In the genomic region with DNA sequence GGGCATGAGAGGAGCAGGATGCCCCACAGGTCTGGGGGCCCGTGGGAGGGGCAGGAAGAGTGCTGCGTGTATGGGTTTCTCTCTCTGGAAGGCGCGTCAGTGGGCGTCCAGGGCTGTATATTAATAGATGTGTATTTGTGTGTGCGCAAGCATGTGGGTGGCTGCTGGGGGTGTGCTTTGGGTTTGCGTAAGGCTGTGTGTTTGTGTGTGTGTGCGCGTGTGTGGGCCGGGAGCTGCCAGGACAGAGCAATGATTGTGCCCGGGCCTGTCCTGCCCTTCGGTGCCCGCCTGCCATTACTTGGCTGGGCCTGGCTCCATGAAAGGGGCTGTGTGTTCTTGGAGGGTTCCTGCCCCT, we compare ENCODE assay signal across 9 cellular contexts. TPM values are rescaled to one million over a fixed set of nuclear protein-coding genes. Genes with fewer than 3 reads are reported as not detected.
DNase-seq lines count a peak whose midpoint lies in the region; ATAC-seq, FAIRE-seq and TF ChIP-seq lines count a peak whose summit lies in the region.
"Had no signal": no experiment of that assay in that cellular context is flagged by ENCODE, and none has a peak within 500 bp of the region (broad histone marks: within the 10 kb centered on the region; RNA-seq: fewer than 3 reads in every experiment).

No MANE protein-coding gene starts in this region.

- peak overlapping the region; percentile 56 for H3K27ac Mint-ChIP-seq in activated T-helper 17 cell treated with anti-CD3 and anti-CD28 coated beads, Interleukin-2, amount 50 U/mL, for 72 hours
- peak overlapping the region; percentile 82 for H3K27ac Mint-ChIP-seq in stimulated activated naive B cell treated with anti-CD40 and anti-IgM and Interleukin-4, amounts not matched to agents 10 μg/mL and 1 μg/mL and 100 μg/mL, for 72 hours

- H3K27ac ChIP-seq in HEK293 (ENCODE audit: extremely low read depth, low read depth, low read length), result no peak overlapping the region

- H3K4me3 Mint-ChIP-seq in activated T-helper 17 cell treated with anti-CD3 and anti-CD28 coated beads, Interleukin-2, amount 50 U/mL, for 72 hours, result no peak overlapping the region
- peak overlapping the region in 1 of 2 donors; percentile 18 for H3K4me3 Mint-ChIP-seq in stimulated activated naive B cell treated with anti-CD40 and anti-IgM and Interleukin-4, amounts not matched to agents 10 μg/mL and 1 μg/mL and 100 μg/mL, for 72 hours

- ATAC-seq in activated T-helper 17 cell treated with anti-CD3 and anti-CD28 coated beads, Interleukin-2, amount 50 U/mL, for 72 hours (replicated peaks), result peak; percentile 12
- ATAC-seq in stimulated activated naive B cell treated with anti-CD40 and anti-IgM and Interleukin-4, amounts not matched to agents 10 μg/mL and 1 μg/mL and 100 μg/mL, for 72 hours (replicated peaks), result peak; percentile 22 to 33
- ATAC-seq in HG02973 (IDR thresholded peaks at IDR 0.05; ENCODE audit: unreplicated experiment), result no peak
- no peak for ATAC-seq in GM18861 (IDR thresholded peaks at IDR 0.05; ENCODE audit: unreplicated experiment)
- no peak for ATAC-seq in HG02870 (IDR thresholded peaks at IDR 0.05; ENCODE audit: unreplicated experiment)
- ATAC-seq: right cardiac atrium had no signal

- TF ChIP-seq CTCF in HEK293 (tag by site-specific recombination; IDR thresholded peaks at IDR 0.05), result no peak

- no peaks in the 10 kb centered on the region for H3K9me3 ChIP-seq in HEK293 (ENCODE audit: control insufficient read depth, insufficient read depth, low read depth, low read length)

- peaks cover 4% of the 10 kb centered on the region for H3K4me1 ChIP-seq in HEK293 (ENCODE audit: control insufficient read depth, insufficient read depth, low read length)

- H3K36me3 Mint-ChIP-seq in activated T-helper 17 cell treated with anti-CD3 and anti-CD28 coated beads, Interleukin-2, amount 50 U/mL, for 72 hours (ENCODE audit: low read depth), result no peaks in the 10 kb centered on the region
- no peaks in the 10 kb centered on the region for H3K36me3 Mint-ChIP-seq in stimulated activated naive B cell treated with anti-CD40 and anti-IgM and Interleukin-4, amounts not matched to agents 10 μg/mL and 1 μg/mL and 100 μg/mL, for 72 hours

- H3K4me3 ChIP-seq in HEK293 (ENCODE audit: low read depth, low read length), result no peak overlapping the region

- CTCF ChIA-PET in HEK293 (lab: Yijun Ruan, JAX), result interaction anchor here (1.2 kb wide), 1 partner anchor 106 kb away, joined by 3 read pairs; no protein-coding TSS in a partner anchor

- H3K27me3 Mint-ChIP-seq in activated T-helper 17 cell treated with anti-CD3 and anti-CD28 coated beads, Interleukin-2, amount 50 U/mL, for 72 hours, result peaks cover 19% of the 10 kb centered on the region
- peaks cover 0 to 6% of the 10 kb centered on the region in 2 donors for H3K27me3 Mint-ChIP-seq in stimulated activated naive B cell treated with anti-CD40 and anti-IgM and Interleukin-4, amounts not matched to agents 10 μg/mL and 1 μg/mL and 100 μg/mL, for 72 hours

- peak; percentile 28 to 63 for DNase-seq in frontal cortex (ENCODE audit: low spot score in 2 of 2)
- DNase-seq in stimulated activated naive B cell treated with anti-CD40 and anti-IgM and Interleukin-4, amounts not matched to agents 10 μg/mL and 1 μg/mL and 100 μg/mL, for 72 hours, result peak; percentile 39
- no peak for DNase-seq in activated T-cell treated with anti-CD3 and anti-CD28 coated beads, Interleukin-2, amount 50 U/mL, for 1 hour

- POLR2A ChIA-PET in HEK293 (lab: Yijun Ruan, JAX), result no interaction called here

- H3K4me1 Mint-ChIP-seq in activated T-helper 17 cell treated with anti-CD3 and anti-CD28 coated beads, Interleukin-2, amount 50 U/mL, for 72 hours, result peaks cover 4% of the 10 kb centered on the region
- H3K4me1 Mint-ChIP-seq in stimulated activated naive B cell treated with anti-CD40 and anti-IgM and Interleukin-4, amounts not matched to agents 10 μg/mL and 1 μg/mL and 100 μg/mL, for 72 hours, result peaks cover 75 to 93% of the 10 kb centered on the region in 2 donors

- no peaks in the 10 kb centered on the region for H3K36me3 ChIP-seq in HEK293 (ENCODE audit: control insufficient read depth in 2 of 2, insufficient read depth in 1 of 2, low read length in 2 of 2)

- H3K9me3 Mint-ChIP-seq in activated T-helper 17 cell treated with anti-CD3 and anti-CD28 coated beads, Interleukin-2, amount 50 U/mL, for 72 hours, result no peaks in the 10 kb centered on the region
- H3K9me3 Mint-ChIP-seq in stimulated activated naive B cell treated with anti-CD40 and anti-IgM and Interleukin-4, amounts not matched to agents 10 μg/mL and 1 μg/mL and 100 μg/mL, for 72 hours, result no peaks in the 10 kb centered on the region

- FAIRE-seq in frontal cortex (lab: Jason Lieb, UNC), result no peak

TF ChIP-seq in HEK293, 187 proteins besides CTCF, POLR2A, EP300 and RAD21:
- no peak for TF ChIP-seq BCL11B (tag by site-specific recombination; IDR thresholded peaks at IDR 0.05; ENCODE audit: low read depth)
- peak; percentile 99 for TF ChIP-seq ZFHX2 (tag by site-specific recombination; conservative IDR thresholded peaks at IDR 0.05)
- TF ChIP-seq EGR2 (tag by site-specific recombination; IDR thresholded peaks at IDR 0.05; ENCODE audit: low read depth), result peak; percentile 99
- TF ChIP-seq ZNF274 (IDR thresholded peaks at IDR 0.05; ENCODE audit: low read length), result no peak
- TF ChIP-seq ZNF274 (tag by site-specific recombination; IDR thresholded peaks at IDR 0.05; ENCODE audit: borderline replicate concordance), result no peak
- TF ChIP-seq, protein P1, sequence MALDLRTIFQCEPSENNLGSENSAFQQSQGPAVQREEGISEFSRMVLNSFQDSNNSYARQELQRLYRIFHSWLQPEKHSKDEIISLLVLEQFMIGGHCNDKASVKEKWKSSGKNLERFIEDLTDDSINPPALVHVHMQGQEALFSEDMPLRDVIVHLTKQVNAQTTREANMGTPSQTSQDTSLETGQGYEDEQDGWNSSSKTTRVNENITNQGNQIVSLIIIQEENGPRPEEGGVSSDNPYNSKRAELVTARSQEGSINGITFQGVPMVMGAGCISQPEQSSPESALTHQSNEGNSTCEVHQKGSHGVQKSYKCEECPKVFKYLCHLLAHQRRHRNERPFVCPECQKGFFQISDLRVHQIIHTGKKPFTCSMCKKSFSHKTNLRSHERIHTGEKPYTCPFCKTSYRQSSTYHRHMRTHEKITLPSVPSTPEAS (tag by site-specific recombination; IDR thresholded peaks at IDR 0.05), result 0 out of 2 replicates have a peak, but pooled peaks have one; percentile 27

RNA-seq across cellular contexts. Expression of gene CSPG4, which starts 16.4 kb away (rescaled TPM):
- total RNA-seq in activated T-helper 17 cell treated with anti-CD3 and anti-CD28 coated beads, Interleukin-2, amount 50 U/mL, for 72 hours, result under 1 TPM in 1 of 2 donors, not detected in 1; 0.02 TPM
- total RNA-seq in frontal cortex, result 4.5 TPM

RNA-seq across cellular contexts. Expression of gene SNX33, which starts 48.6 kb away (rescaled TPM):
- total RNA-seq in activated T-helper 17 cell treated with anti-CD3 and anti-CD28 coated beads, Interleukin-2, amount 50 U/mL, for 72 hours, result 10 to 100 TPM in 1 of 2 donors, 1 to 10 TPM in 1; 2.6 to 12.1 TPM
- total RNA-seq in frontal cortex, result 1.2 TPM

RNA-seq across cellular contexts. Expression of gene IMP3, which starts 56.3 kb away (rescaled TPM):
- 100 to 1,000 TPM in 1 of 2 donors, 10 to 100 TPM in 1; 98.3 to 113 TPM for total RNA-seq in activated T-helper 17 cell treated with anti-CD3 and anti-CD28 coated beads, Interleukin-2, amount 50 U/mL, for 72 hours
- total RNA-seq in frontal cortex, result 43.6 TPM

Comparison
In these comparisons a context has a peak if more than half of its experiments do, and no peak if none do; other contexts are left out.
1. ATAC-seq: peak in activated T-helper 17 cell treated with anti-CD3 and anti-CD28 coated beads, Interleukin-2, amount 50 U/mL, for 72 hours (single experiment) and stimulated activated naive B cell treated with anti-CD40 and anti-IgM and Interleukin-4, amounts not matched to agents 10 μg/mL and 1 μg/mL and 100 μg/mL, for 72 hours (2 of 2); none in HG02973 (single experiment), GM18861 (single experiment) and HG02870 (single experiment).